8 cellular contexts compared by ENCODE assay signal in genomic region chr19:31356587-31357314, GRCh38. TPM values are rescaled to one million over a fixed set of nuclear protein-coding genes. Genes with fewer than 3 reads are reported as not detected.
DNase-seq lines count a peak whose midpoint lies in the region; ATAC-seq and TF ChIP-seq lines count a peak whose summit lies in the region.

No MANE protein-coding gene starts in this region.

- DNase-seq in OCI-LY7 (ENCODE audit: low spot score) (no peak), Caco-2 (no peak), GM13976 (ENCODE audit: low spot score) (no peak), hepatic stellate cell (ENCODE audit: low spot score) (no peak)
- DNase-seq in activated naive CD4-positive, alpha-beta T cell treated with anti-CD3 and anti-CD28 coated beads, Interleukin-2, amount 50 U/mL, for 16 hours, result peak; percentile 60
- peak; percentile 50 to 61 for DNase-seq in stimulated activated CD8-positive, alpha-beta memory T cell treated with anti-CD3 and anti-CD28 coated beads, Interleukin-2, amount 100 ng/mL, for 48 hours (ENCODE audit: low read depth in 2 of 2)

- no peak overlapping the region for H3K4me2 ChIP-seq in OCI-LY7 (ENCODE audit: low read length)

- no peaks in the 10 kb centered on the region for H3K9me2 ChIP-seq in OCI-LY7 (ENCODE audit: insufficient read depth, low read length)

- POLR2A ChIA-PET in OCI-LY7 (lab: Charles Lee), result no interaction called here
- POLR2A ChIA-PET in Caco-2 (lab: Charles Lee), result no interaction called here

- H2AFZ ChIP-seq in OCI-LY7 (ENCODE audit: low read length), result no peak overlapping the region

- H3K9ac ChIP-seq in iPS-20b (ENCODE audit: low read depth, low read length), result peak overlapping the region; percentile 55; the same call in 1 of the 2 replicates

- TF ChIP-seq CTCF in OCI-LY7 (conservative IDR thresholded peaks at IDR 0.05; ENCODE audit: low read length) (0 out of 2 replicates have a peak, but pooled peaks have one; percentile 25), Caco-2 (IDR thresholded peaks at IDR 0.05; ENCODE audit: insufficient read depth in 1 of 2, low read depth in 1 of 2, low read length in 1 of 2, severe bottlenecking in 1 of 2, unreplicated experiment in 1 of 2) (peak in 1 of 2 experiments; percentile 29), GM13976 (IDR thresholded peaks at IDR 0.05; ENCODE audit: borderline replicate concordance, control extremely low read depth, extremely low read depth, insufficient read depth, missing control alignments) (no peak)

- H3K4me3 ChIP-seq in OCI-LY7 (ENCODE audit: low read depth, low read length, poor library complexity, severe bottlenecking) (no peak overlapping the region), iPS-20b (ENCODE audit: low read length) (peak overlapping the region; percentile 73), Caco-2 (ENCODE audit: low read depth, low read length) (no peak overlapping the region)

- no TSS peak for BruUV-seq in OCI-LY7 (replicated peaks; lab: Mats Ljungman, UMichigan)
- no TSS peak for BruUV-seq in Caco-2 (replicated peaks; lab: Mats Ljungman, UMichigan)

- H3K27ac Mint-ChIP-seq in Caco-2 (ENCODE audit: unreplicated experiment), result no peak overlapping the region

- H3K27me3 ChIP-seq in iPS-20b (ENCODE audit: insufficient read depth, low read length), result peaks cover 84% of the 10 kb centered on the region
- no peaks in the 10 kb centered on the region; the same call in 1 of the 2 replicates for H3K27me3 ChIP-seq in Caco-2 (replicated peaks; ENCODE audit: control insufficient read depth, insufficient read depth, low read length)

- H3K36me3 ChIP-seq in OCI-LY7 (ENCODE audit: insufficient read depth, low read length) (no peaks in the 10 kb centered on the region), iPS-20b (ENCODE audit: insufficient read depth, low read depth, low read length) (no peaks in the 10 kb centered on the region), Caco-2 (ENCODE audit: control insufficient read depth, insufficient read depth, low read length) (no peaks in the 10 kb centered on the region)

- intact Hi-C loops in OCI-LY7 (cut with micrococcal nuclease; ENCODE audit: unreplicated experiment) (no loop called here), Caco-2 (cut with micrococcal nuclease; ENCODE audit: unreplicated experiment) (no loop called here)

- no peaks in the 10 kb centered on the region for H3K9me3 Mint-ChIP-seq in Caco-2 (ENCODE audit: unreplicated experiment)

- H3K27ac ChIP-seq in OCI-LY7 (ENCODE audit: low read depth, low read length, poor library complexity, severe bottlenecking), result no peak overlapping the region
- no peak overlapping the region for H3K27ac ChIP-seq in iPS-20b (ENCODE audit: low read length)

- no peak overlapping the region for H3K4me3 Mint-ChIP-seq in Caco-2 (ENCODE audit: unreplicated experiment)

- H3K4me1 ChIP-seq in OCI-LY7 (ENCODE audit: insufficient read depth, low read length, poor library complexity, severe bottlenecking), result no peaks in the 10 kb centered on the region
- peaks cover 43% of the 10 kb centered on the region; the same call in 1 of the 2 replicates for H3K4me1 ChIP-seq in iPS-20b (ENCODE audit: insufficient read depth, low read length)
- H3K4me1 ChIP-seq in Caco-2, result no peaks in the 10 kb centered on the region

- no peak for ATAC-seq in GM21717 (IDR thresholded peaks at IDR 0.05; ENCODE audit: unreplicated experiment)

- H3K36me3 Mint-ChIP-seq in Caco-2 (ENCODE audit: insufficient read depth, unreplicated experiment), result no peaks in the 10 kb centered on the region

- H4K20me1 ChIP-seq in OCI-LY7 (ENCODE audit: insufficient read depth, low read length), result no peaks in the 10 kb centered on the region

- CTCF ChIA-PET in OCI-LY7 (lab: Charles Lee; ENCODE audit: unreplicated experiment) (no interaction called here), Caco-2 (lab: Charles Lee) (no interaction called here)

- no peaks in the 10 kb centered on the region for H3K4me1 Mint-ChIP-seq in Caco-2 (ENCODE audit: low read depth, unreplicated experiment)

- in situ Hi-C loops in GM13976 (cut with MboI; ENCODE audit: low sequenced_read_pairs, unreplicated experiment), result no loop called here

- H3K9me3 ChIP-seq in OCI-LY7 (ENCODE audit: low read length) (no peaks in the 10 kb centered on the region), iPS-20b (ENCODE audit: insufficient read depth, low read depth, low read length) (no peaks in the 10 kb centered on the region; the same call in 1 of the 2 replicates), Caco-2 (no peaks in the 10 kb centered on the region)

- peaks cover 17% of the 10 kb centered on the region for H3K27me3 Mint-ChIP-seq in Caco-2 (ENCODE audit: insufficient read depth, unreplicated experiment)

- H3K79me2 ChIP-seq in OCI-LY7 (ENCODE audit: insufficient read depth, low read depth, low read length), result no peaks in the 10 kb centered on the region

RNA-seq across cellular contexts. Expression of gene TSHZ3, which starts 7.5 kb away (rescaled TPM):
- not detected in 2 replicates for total RNA-seq in OCI-LY7 (2014; rRNA removed; shearing (Covaris generic))
- total RNA-seq in OCI-LY7 (2022) (not detected in 2 replicates), Caco-2 (2022) (not detected in 2 replicates)

Comparison
In these comparisons a context has a peak if more than half of its experiments do, and no peak if none do; other contexts are left out.
1. DNase-seq: peak in activated naive CD4-positive, alpha-beta T cell treated with anti-CD3 and anti-CD28 coated beads, Interleukin-2, amount 50 U/mL, for 16 hours (single experiment) and stimulated activated CD8-positive, alpha-beta memory T cell treated with anti-CD3 and anti-CD28 coated beads, Interleukin-2, amount 100 ng/mL, for 48 hours (2 of 2); none in OCI-LY7 (single experiment), Caco-2 (0 of 2), GM13976 (single experiment) and hepatic stellate cell (single experiment).